In genomic region chr4:152938237-152938969, GRCh38 we compare ENCODE assay signal across 8 cellular contexts. TPM values are rescaled to one million over a fixed set of nuclear protein-coding genes. Genes with fewer than 3 reads are reported as not detected.
DNase-seq lines count a peak whose midpoint lies in the region; ATAC-seq and TF ChIP-seq lines count a peak whose summit lies in the region.

No MANE protein-coding gene starts in this region.

- peaks cover 7% of the 10 kb centered on the region for H3K36me3 Mint-ChIP-seq in T-helper 17 cell (ENCODE audit: low read depth)
- H3K36me3 Mint-ChIP-seq in glutamatergic neuron (ENCODE audit: unreplicated experiment) = no peaks in the 10 kb centered on the region

- H3K27ac Mint-ChIP-seq in T-helper 17 cell = peak overlapping the region; percentile 14
- H3K27ac Mint-ChIP-seq in glutamatergic neuron (ENCODE audit: unreplicated experiment) = peak overlapping the region; percentile 75

- peaks cover 14% of the 10 kb centered on the region for H3K4me1 Mint-ChIP-seq in T-helper 17 cell
- H3K4me1 Mint-ChIP-seq in glutamatergic neuron (ENCODE audit: low read depth, unreplicated experiment) = peaks cover 43% of the 10 kb centered on the region

- DNase-seq in T-helper 17 cell (no peak), glutamatergic neuron (no peak), skeletal muscle cell (ENCODE audit: low read depth) (no peak), SKM-1 treated with dmso at 0.1 percent for 144 hours (lab: John Stamatoyannopoulos, UW; ENCODE audit: unreplicated experiment) (no peak), middle frontal gyrus (ENCODE audit: extremely low spot score, low spot score) (no peak), A172 (ENCODE audit: low spot score) (no peak)
- DNase-seq in effector CD8-positive, alpha-beta T cell (lab: John Stamatoyannopoulos, UW) = no peak

- peaks cover 27% of the 10 kb centered on the region for H3K9me3 Mint-ChIP-seq in glutamatergic neuron (ENCODE audit: unreplicated experiment)

- H3K4me3 Mint-ChIP-seq in T-helper 17 cell (peak overlapping the region; percentile 89), glutamatergic neuron (ENCODE audit: unreplicated experiment) (peak overlapping the region; percentile 95)

- peak overlapping the region; percentile 58 for H3K4me3 ChIP-seq in skeletal muscle cell (ENCODE audit: low read depth, low read length)

- H3K9me3 ChIP-seq in T-helper 17 cell (ENCODE audit: control insufficient read depth, low read length, poor library complexity, severe bottlenecking) = no peaks in the 10 kb centered on the region

- ATAC-seq in GM18502 (IDR thresholded peaks at IDR 0.05; ENCODE audit: poor library complexity, unreplicated experiment) = peak; percentile 14
- no peak for ATAC-seq in T-helper 17 cell

- H3K27me3 Mint-ChIP-seq in T-helper 17 cell (peaks cover 52% of the 10 kb centered on the region), glutamatergic neuron (ENCODE audit: unreplicated experiment) (peaks cover 25% of the 10 kb centered on the region)

- TF ChIP-seq CTCF in glutamatergic neuron (IDR thresholded peaks at IDR 0.05; ENCODE audit: partially characterized antibody, unreplicated experiment) = no peak

RNA-seq across cellular contexts. Expression of gene FHDC1, which starts 2.3 kb away (rescaled TPM):
- under 1 TPM; 0.10 TPM for total RNA-seq in T-helper 17 cell
- 42.0 TPM for total RNA-seq in glutamatergic neuron (ENCODE audit: unreplicated experiment)
- total RNA-seq in A172 (2014; rRNA removed; shearing (Covaris generic)) = 0.40 and 0.62 TPM in 2 replicates

Comparison
In these comparisons a context has a peak if more than half of its experiments do, and no peak if none do; other contexts are left out.
1. RNA of gene FHDC1, which starts 2.3 kb away (total RNA-seq): 42.0 TPM in glutamatergic neuron (single experiment); 0.40 to 0.62 TPM in A172 and 0.10 TPM in T-helper 17 cell; every median in the first group is over 10 times any median in the second.